17 cellular contexts compared by ENCODE assay signal in the genomic region with DNA sequence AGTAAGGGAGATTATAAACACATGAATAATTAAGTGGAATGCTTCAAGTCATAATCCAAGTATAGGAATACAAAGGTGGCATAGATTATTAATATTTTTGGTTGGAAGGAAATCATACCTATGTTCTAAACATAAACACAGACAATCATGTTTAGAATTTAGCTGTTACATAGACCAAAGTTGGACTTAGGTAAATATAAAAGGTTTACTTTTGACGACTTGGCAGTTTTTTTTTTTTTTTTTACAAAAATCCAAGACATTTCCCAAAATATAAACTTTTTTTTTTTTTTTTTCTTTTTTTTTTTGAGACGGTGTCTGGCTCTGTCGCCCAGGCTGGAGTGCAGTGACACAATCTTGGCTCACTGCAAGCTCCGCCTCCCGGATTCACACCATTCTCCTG.
"Had no signal": no experiment of that assay in that cellular context is flagged by ENCODE, and none has a peak within 500 bp of the region (broad histone marks: within the 10 kb centered on the region; RNA-seq: fewer than 3 reads in every experiment).

No MANE protein-coding gene starts in this region.

- ATAC-seq: gastroesophageal sphincter; left lobe of liver; naive thymus-derived CD8-positive, alpha-beta T cell; psoas muscle; sciatic nerve had no signal

- H3K9me3 Mint-ChIP-seq: dendritic cell treated with granulocyte-macrophage colony-stimulating factor and Interleukin-4, amounts not matched to agents 40 ng/mL and 50 ng/mL, for 4 days; naive thymus-derived CD8-positive, alpha-beta T cell had no signal

- H3K4me1 ChIP-seq: parathyroid adenoma had no signal

- H3K9me3 ChIP-seq: esophagus squamous epithelium, gastroesophageal sphincter, psoas muscle, stomach, thoracic aorta, transverse colon had no signal

- H3K79me2 ChIP-seq: parathyroid adenoma had no signal

- FAIRE-seq: colon had no signal

- H3K27me3 ChIP-seq: esophagus squamous epithelium, gastroesophageal sphincter, transverse colon had no signal

- H3K4me3 Mint-ChIP-seq: dendritic cell treated with granulocyte-macrophage colony-stimulating factor and Interleukin-4, amounts not matched to agents 40 ng/mL and 50 ng/mL, for 4 days; naive thymus-derived CD8-positive, alpha-beta T cell had no signal

- DNase-seq: esophagus squamous epithelium; glutamatergic neuron; islet precursor cell; mammary epithelial cell; naive thymus-derived CD8-positive, alpha-beta T cell; psoas muscle; stimulated activated naive CD4-positive, alpha-beta T cell; stomach; substantia nigra; transverse colon had no signal

- H3K27me3 Mint-ChIP-seq: naive thymus-derived CD8-positive, alpha-beta T cell had no signal

- H2AFZ ChIP-seq: parathyroid adenoma had no signal

- H3K36me3 ChIP-seq: esophagus squamous epithelium, gastroesophageal sphincter, stomach, thoracic aorta, transverse colon had no signal

- H3K9ac ChIP-seq: parathyroid adenoma had no signal

- H3K4me3 ChIP-seq: esophagus squamous epithelium, gastroesophageal sphincter, psoas muscle, stomach, thoracic aorta, transverse colon had no signal

- H3K27ac ChIP-seq: esophagus squamous epithelium, gastroesophageal sphincter, parathyroid adenoma, psoas muscle, stomach, thoracic aorta had no signal
